ENCODE assay signal across 8 cellular contexts in the genomic region with DNA sequence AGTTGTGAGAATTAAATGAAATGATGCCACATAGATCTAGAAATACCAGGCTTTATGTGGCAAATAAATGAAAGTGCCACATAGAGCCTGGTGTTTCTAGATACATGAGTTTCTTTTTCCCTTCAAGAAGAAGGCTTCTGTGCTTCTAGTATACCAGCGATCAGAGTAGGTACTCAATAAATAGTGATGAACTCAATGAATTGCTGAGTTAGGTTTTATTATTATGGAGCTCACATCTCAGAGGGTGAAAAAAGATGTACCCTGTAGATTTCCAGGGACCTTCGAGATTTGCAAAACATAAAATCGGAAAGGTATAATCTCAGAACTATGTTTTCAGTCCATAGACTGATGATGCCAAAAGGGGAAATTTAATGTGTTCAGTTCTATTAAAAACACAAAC. TPM values are rescaled to one million over a fixed set of nuclear protein-coding genes. Genes with fewer than 3 reads are reported as not detected.
DNase-seq lines count a peak whose midpoint lies in the region; ATAC-seq and TF ChIP-seq lines count a peak whose summit lies in the region.

No MANE protein-coding gene starts in this region.

- peaks cover 30% of the 10 kb centered on the region for H3K4me1 Mint-ChIP-seq in activated naive CD8-positive, alpha-beta T cell (ENCODE audit: low read depth)
- H3K4me1 Mint-ChIP-seq in activated naive CD8-positive, alpha-beta T cell treated with anti-CD3 and anti-CD28 coated beads for 36 hours = peaks cover 27% of the 10 kb centered on the region
- H3K4me1 Mint-ChIP-seq in neural crest cell = peaks cover 34% of the 10 kb centered on the region

- H3K27ac ChIP-seq in cingulate gyrus (ENCODE audit: low read depth, low read length) = peak overlapping the region; percentile 94
- H3K27ac ChIP-seq in vagina = peak overlapping the region; percentile 98
- H3K27ac ChIP-seq in A673 (ENCODE audit: low read depth, low read length, poor library complexity, severe bottlenecking) = no peak overlapping the region

- H3K36me3 ChIP-seq in vagina (no peaks in the 10 kb centered on the region), A673 (ENCODE audit: insufficient read depth, low read length, poor library complexity, severe bottlenecking) (no peaks in the 10 kb centered on the region)

- H3K4me1 ChIP-seq in vagina = peaks cover 44% of the 10 kb centered on the region
- H3K4me1 ChIP-seq in A673 (ENCODE audit: insufficient read depth, low read length, poor library complexity, severe bottlenecking) = peaks cover 32% of the 10 kb centered on the region

- no peak overlapping the region for H3K4me3 ChIP-seq in vagina
- H3K4me3 ChIP-seq in A673 (ENCODE audit: low read depth, low read length, poor library complexity, severe bottlenecking) = no peak overlapping the region

- TF ChIP-seq CTCF in neural crest cell (conservative IDR thresholded peaks at IDR 0.05) (no peak), vagina (IDR thresholded peaks at IDR 0.05) (no peak), A673 (conservative IDR thresholded peaks at IDR 0.05; ENCODE audit: low read depth, low read length) (no peak)

- BruUV-seq in A673 (replicated peaks; lab: Mats Ljungman, UMichigan) = no TSS peak

- POLR2A ChIA-PET in A673 (lab: Charles Lee; ENCODE audit: low non-redundant PET) = no interaction called here

- no peak for TF ChIP-seq POLR2A in vagina (IDR thresholded peaks at IDR 0.05)

- no peak for ATAC-seq in left cardiac atrium
- ATAC-seq in GM18511 (IDR thresholded peaks at IDR 0.05; ENCODE audit: unreplicated experiment) = no peak

- CTCF ChIA-PET in A673 (lab: Charles Lee) = interaction anchor here (0.7 kb wide), 1 partner anchor 11 kb away, joined by 3 read pairs; no protein-coding TSS in a partner anchor

- H3K9me3 Mint-ChIP-seq in activated naive CD8-positive, alpha-beta T cell (ENCODE audit: low read depth) = no peaks in the 10 kb centered on the region
- H3K9me3 Mint-ChIP-seq in activated naive CD8-positive, alpha-beta T cell treated with anti-CD3 and anti-CD28 coated beads for 36 hours = no peaks in the 10 kb centered on the region
- no peaks in the 10 kb centered on the region for H3K9me3 Mint-ChIP-seq in neural crest cell

- H3K4me3 Mint-ChIP-seq in activated naive CD8-positive, alpha-beta T cell = peak overlapping the region; percentile 74
- H3K4me3 Mint-ChIP-seq in activated naive CD8-positive, alpha-beta T cell treated with anti-CD3 and anti-CD28 coated beads for 36 hours = no peak overlapping the region
- H3K4me3 Mint-ChIP-seq in neural crest cell = peak overlapping the region; percentile 86

- H3K27ac Mint-ChIP-seq in activated naive CD8-positive, alpha-beta T cell = peak overlapping the region; percentile 64
- H3K27ac Mint-ChIP-seq in activated naive CD8-positive, alpha-beta T cell treated with anti-CD3 and anti-CD28 coated beads for 36 hours = no peak overlapping the region
- no peak overlapping the region for H3K27ac Mint-ChIP-seq in neural crest cell (ENCODE audit: unreplicated experiment)

- intact Hi-C loops in vagina (cut with DNase I) (no loop called here), A673 (cut with micrococcal nuclease; ENCODE audit: unreplicated experiment) (no loop called here), left cardiac atrium (cut with DNase I) (no loop called here)

- no peak for DNase-seq in activated naive CD8-positive, alpha-beta T cell treated with anti-CD3 and anti-CD28 coated beads for 36 hours
- DNase-seq in neural crest cell (ENCODE audit: low read depth, low spot score) = no peak
- no peak for DNase-seq in vagina (ENCODE audit: extremely low spot score in 2 of 2)
- DNase-seq in A673 (ENCODE audit: low spot score) = no peak
- DNase-seq in left cardiac atrium = no peak

- no peaks in the 10 kb centered on the region for H3K27me3 ChIP-seq in vagina
- H3K27me3 ChIP-seq in A673 (replicated peaks; ENCODE audit: insufficient read depth, low read depth, low read length, poor library complexity) = no peaks in the 10 kb centered on the region

- H3K36me3 Mint-ChIP-seq in activated naive CD8-positive, alpha-beta T cell = no peaks in the 10 kb centered on the region
- H3K36me3 Mint-ChIP-seq in activated naive CD8-positive, alpha-beta T cell treated with anti-CD3 and anti-CD28 coated beads for 36 hours = no peaks in the 10 kb centered on the region
- H3K36me3 Mint-ChIP-seq in neural crest cell (ENCODE audit: low read depth) = no peaks in the 10 kb centered on the region

- H3K9me3 ChIP-seq in vagina (no peaks in the 10 kb centered on the region), A673 (ENCODE audit: low read depth, low read length, poor library complexity, severe bottlenecking) (no peaks in the 10 kb centered on the region)

- no peaks in the 10 kb centered on the region for H3K27me3 Mint-ChIP-seq in activated naive CD8-positive, alpha-beta T cell
- H3K27me3 Mint-ChIP-seq in activated naive CD8-positive, alpha-beta T cell treated with anti-CD3 and anti-CD28 coated beads for 36 hours = peaks cover 10% of the 10 kb centered on the region
- peaks cover 16% of the 10 kb centered on the region for H3K27me3 Mint-ChIP-seq in neural crest cell (ENCODE audit: low read depth)

RNA-seq across cellular contexts. Expression of a gene that starts 2.3 kb away (rescaled TPM):
- total RNA-seq in activated naive CD8-positive, alpha-beta T cell treated with anti-CD3 and anti-CD28 coated beads for 36 hours = 10 to 100 TPM; 30.4 to 31.0 TPM
- total RNA-seq in neural crest cell = 133 and 136 TPM in 2 replicates
- 96.5 TPM for total RNA-seq in vagina
- total RNA-seq in A673 (2021) = 77.4 and 85.3 TPM in 2 replicates
- 10 to 100 TPM; 62.5 to 64.1 TPM for total RNA-seq in left cardiac atrium
